Comparison of ENCODE assay signal across 11 cellular contexts in genomic region chr16:85879975-85880831, GRCh38. TPM values are rescaled to one million over a fixed set of nuclear protein-coding genes. Genes with fewer than 3 reads are reported as not detected.
DNase-seq lines count a peak whose midpoint lies in the region; ATAC-seq, FAIRE-seq and TF ChIP-seq lines count a peak whose summit lies in the region.
"Had no signal": no experiment of that assay in that cellular context is flagged by ENCODE, and none has a peak within 500 bp of the region (broad histone marks: within the 10 kb centered on the region; RNA-seq: fewer than 3 reads in every experiment).

No MANE protein-coding gene starts in this region.

- SMC1A ChIA-PET in GM12878 (lab: Charles Lee; ENCODE audit: uncharacterized antibody, unreplicated experiment): interaction anchor here (1.0 to 3.3 kb wide), 4 partner anchors 10 to 674 kb away, joined by 3 to 9 read pairs (median 4); no protein-coding TSS in a partner anchor

- H3K9me3 ChIP-seq in GM12878 (replicated peaks; ENCODE audit: control insufficient read depth, insufficient read depth, low read length): peaks cover 13% of the 10 kb centered on the region
- H3K9me3 ChIP-seq: thyroid gland had no signal

- no peaks in the 10 kb centered on the region; a peak in 1 of 4 replicates for H3K27me3 ChIP-seq in GM12878 (replicated peaks in 1 of 2; ENCODE audit: control insufficient read depth in 2 of 2, insufficient read depth in 2 of 2, low read length in 1 of 2)
- H3K27me3 ChIP-seq: thyroid gland had no signal

- RAD21 ChIA-PET in GM12878 (lab: Charles Lee; ENCODE audit: unreplicated experiment): interaction anchor here (1.1 kb wide), 1 partner anchor 59 kb away, joined by 5 read pairs; no protein-coding TSS in a partner anchor

- H3K36me3 ChIP-seq in GM12878 (ENCODE audit: control insufficient read depth in 2 of 2, insufficient read depth in 2 of 2, low read length in 1 of 2): no peaks in the 10 kb centered on the region
- H3K36me3 ChIP-seq: thyroid gland had no signal

- BruUV-seq in GM12878 (replicated peaks; lab: Mats Ljungman, UMichigan): no TSS peak

- H3K4me3 ChIP-seq in GM12878: no peak overlapping the region
- H3K4me3 ChIP-seq: thyroid gland had no signal

- no peak overlapping the region for H3K9ac ChIP-seq in GM12878 (ENCODE audit: control insufficient read depth, insufficient read depth, low read length)

- no peak overlapping the region; the same call in 1 of the 2 replicates for H3K27ac ChIP-seq in GM12878 (ENCODE audit: control insufficient read depth, insufficient read depth)
- H3K27ac ChIP-seq: thyroid gland had no signal

- no peaks in the 10 kb centered on the region for H3K79me2 ChIP-seq in GM12878 (ENCODE audit: control insufficient read depth, insufficient read depth, low read length)

- H2AFZ ChIP-seq in GM12878 (ENCODE audit: control insufficient read depth, low read depth, low read length): no peak overlapping the region

- in situ Hi-C loops in GM12878 (cut with MboI): no loop called here

- no peak for TF ChIP-seq RAD21 in GM12878 (IDR thresholded peaks at IDR 0.05; ENCODE audit: insufficient read depth, low read depth, low read length)

- WGBS in GM12878 (ENCODE audit: insufficient coverage, insufficient replicate concordance, low lambda C conversion rate, missing lambda C conversion rate): 33% methylated on average over 3 of the region's 3 CpGs

- TF ChIP-seq POLR2A in GM12891 (IDR thresholded peaks at IDR 0.05; ENCODE audit: low read depth, low read length) (no peak), GM12878 (IDR thresholded peaks at IDR 0.05; ENCODE audit: low read depth, low read length) (no peak)

- H3K4me1 ChIP-seq in GM12878 (ENCODE audit: control insufficient read depth, insufficient read depth, low read length): peaks cover 37% of the 10 kb centered on the region
- H3K4me1 ChIP-seq: thyroid gland had no signal

- POLR2A ChIA-PET in GM12878 (lab: Charles Lee): interaction anchor here (0.6 to 1.3 kb wide), 2 partner anchors 26 to 251 kb away, joined by 3 to 4 read pairs; no protein-coding TSS in a partner anchor

- FAIRE-seq in GM12891 (lab: Jason Lieb, UNC) (peak; percentile 54), GM12878 (lab: Jason Lieb, UNC) (peak; percentile 35)

- H3K4me2 ChIP-seq in GM12878 (ENCODE audit: control insufficient read depth, insufficient read depth): peak overlapping the region; percentile 63; the same call in 1 of the 2 replicates

- peak; percentile 43 to 70; a peak in 3 of 4 replicates for TF ChIP-seq EP300 in GM12878 (IDR thresholded peaks at IDR 0.05; ENCODE audit: borderline replicate concordance in 1 of 2, control insufficient read depth in 1 of 2, low read depth in 2 of 2, low read length in 2 of 2)

- H4K20me1 ChIP-seq in GM12878 (ENCODE audit: control insufficient read depth, insufficient read depth): no peaks in the 10 kb centered on the region

- ATAC-seq in HG03175 (IDR thresholded peaks at IDR 0.05; ENCODE audit: unreplicated experiment): peak; percentile 82
- peak; percentile 91 for ATAC-seq in GM12878
- ATAC-seq: CD8-positive, alpha-beta T cell had no signal

- TF ChIP-seq CTCF in GM20000 (IDR thresholded peaks at IDR 0.05; ENCODE audit: extremely low read depth, missing control alignments) (no peak), GM12878 (IDR thresholded peaks at IDR 0.05 in 2 of 3, conservative IDR thresholded peaks at IDR 0.05 in 1 of 3; ENCODE audit: control insufficient read depth in 2 of 3, extremely low read depth in 1 of 3, insufficient read depth in 1 of 3, low read depth in 3 of 3, low read length in 3 of 3) (no peak)

- DNase-seq in GM12891 (ENCODE audit: insufficient read length, low spot score) (no peak), GM20000 (ENCODE audit: low spot score) (peak; percentile 59), GM12878 (ENCODE audit: low read depth, low spot score) (no peak), NCI-H1694 treated with DMSO at 0.1 percent for 48 hours (lab: John Stamatoyannopoulos, UW) (no peak), NCI-H510A (lab: John Stamatoyannopoulos, UW) (no peak), NCI-H2081 treated with DMSO at 0.1 percent for 48 hours (lab: John Stamatoyannopoulos, UW) (no peak)
- no peak for DNase-seq in stimulated activated CD4-positive, alpha-beta T cell treated with anti-CD3 and anti-CD28 coated beads, Interleukin-4, amount 100 ng/mL, for 24 hours
- DNase-seq: HCEC 1CT, thyroid gland had no signal

- intact Hi-C loops in GM12878 (cut with micrococcal nuclease; ENCODE audit: unreplicated experiment): no loop called here

- CTCF ChIA-PET in GM12878 (lab: Yijun Ruan, JAX): interaction anchor here (1.0 to 1.3 kb wide), 2 partner anchors 11 to 27 kb away, joined by 3 read pairs; no protein-coding TSS in a partner anchor

TF ChIP-seq in GM12891, 5 proteins besides CTCF, POLR2A, EP300 and RAD21:
- TF ChIP-seq POLR2AphosphoS5 (IDR thresholded peaks at IDR 0.05; ENCODE audit: low read depth, low read length) (no peak), SPI1 (IDR thresholded peaks at IDR 0.05; ENCODE audit: low read depth, low read length) (peak; percentile 59), TAF1 (IDR thresholded peaks at IDR 0.05; ENCODE audit: low read depth, low read length) (no peak), POU2F2 (IDR thresholded peaks at IDR 0.05; ENCODE audit: low read depth, low read length) (no peak; the same call in 1 of the 2 replicates)
TF ChIP-seq in GM12891: peak in this region for 1.

TF ChIP-seq in GM12878, 131 proteins besides CTCF, POLR2A, EP300 and RAD21 (continues in another document):
- TF ChIP-seq STAT3 (IDR thresholded peaks at IDR 0.05; ENCODE audit: low read depth, low read length) (0 out of 2 replicates have a peak, but pooled peaks have one; percentile 39), BHLHE40 (IDR thresholded peaks at IDR 0.05; ENCODE audit: borderline replicate concordance in 1 of 2, low read depth in 2 of 2, low read length in 1 of 2) (peak; percentile 27 to 33; a peak in 1 of 4 replicates), SPI1 (IDR thresholded peaks at IDR 0.05; ENCODE audit: borderline replicate concordance, insufficient read depth, low read depth, low read length) (peak; percentile 44; the same call in 1 of the 2 replicates), POU2F2 (IDR thresholded peaks at IDR 0.05; ENCODE audit: borderline replicate concordance, low read depth, low read length) (peak; percentile 72; the same call in 1 of the 3 replicates), ZZZ3 (IDR thresholded peaks at IDR 0.05; ENCODE audit: control insufficient read depth, insufficient read length, low read depth) (no peak), RUNX3 (IDR thresholded peaks at IDR 0.05; ENCODE audit: low read length) (peak; percentile 95), MYB (IDR thresholded peaks at IDR 0.05; ENCODE audit: borderline replicate concordance, low read depth, low read length) (no peak), ATF7 (IDR thresholded peaks at IDR 0.05; ENCODE audit: low read depth) (peak; percentile 82), TARDBP (IDR thresholded peaks at IDR 0.05; ENCODE audit: borderline replicate concordance) (no peak), PAX5 (IDR thresholded peaks at IDR 0.05; ENCODE audit: borderline replicate concordance, low read depth, low read length) (peak; percentile 73; the same call in 1 of the 2 replicates), TBL1XR1 (IDR thresholded peaks at IDR 0.05; ENCODE audit: low read depth, low read length) (peak; percentile 49; the same call in 1 of the 2 replicates), HDAC2 (IDR thresholded peaks at IDR 0.05) (no peak), E2F4 (IDR thresholded peaks at IDR 0.05; ENCODE audit: low read depth, low read length) (no peak), NFIC (IDR thresholded peaks at IDR 0.05; ENCODE audit: low read depth, low read length) (peak; percentile 82), GATAD2B (conservative IDR thresholded peaks at IDR 0.05; ENCODE audit: low read depth) (no peak), RB1 (IDR thresholded peaks at IDR 0.05; ENCODE audit: borderline replicate concordance) (no peak), CBFB (IDR thresholded peaks at IDR 0.05; ENCODE audit: low read depth) (peak; percentile 57), MTA3 (IDR thresholded peaks at IDR 0.05; ENCODE audit: borderline replicate concordance, low read length) (no peak)

RNA-seq across cellular contexts. Expression of gene IRF8, which starts 18.8 kb away (rescaled TPM):
- 111 TPM for polyA plus RNA-seq in GM12891 (2012; ENCODE audit: low read depth, missing spikeins)
- total RNA-seq in GM12878 (2013; cell fraction: nucleolus; rRNA removed): 220 and 236 TPM in 2 replicates
- total RNA-seq in GM12878 (2014; rRNA removed) (229 and 237 TPM in 2 replicates), GM12878 (2014; rRNA removed; fragmentation: Illumina TruSeq; extraction: Trizol) (164 and 167 TPM in 2 replicates), GM12878 (2021) (181 and 191 TPM in 2 replicates)
- 62.7 TPM for polyA plus RNA-seq in GM12878 (2011; ENCODE audit: low read depth)
- polyA plus RNA-seq in GM12878 (2011; rRNA removed) (220 and 328 TPM in 2 replicates), GM12878 (2014; fragmentation: Illumina TruSeq; extraction: Trizol) (181 and 269 TPM in 2 replicates), GM12878 (2014; fragmentation: Nextera tagmentation; extraction: Ambion mirVana) (10 to 100 TPM; 17.1 to 34.5 TPM), GM12878 (2014; rRNA removed) (179 and 194 TPM in 2 replicates), GM12878 (2016; fragmentation: Nextera tagmentation; extraction: Ambion mirVana) (100 to 1,000 TPM; 104 to 121 TPM)
- polyA plus RNA-seq in GM12878 (2011; cell fraction: cytosol; rRNA removed): 175 and 263 TPM in 2 replicates
- 312 and 314 TPM in 2 replicates for polyA plus RNA-seq in GM12878 (2011; cell fraction: nucleus; rRNA removed)
- 116 and 131 TPM in 2 replicates for polyA plus RNA-seq in GM12878 (2012)
- polyA minus RNA-seq in GM12878 (2011; rRNA and poly(A)+ RNA removed): 201 and 208 TPM in 2 replicates
- polyA minus RNA-seq in GM12878 (2011; cell fraction: cytosol; rRNA and poly(A)+ RNA removed): 109 and 123 TPM in 2 replicates
- polyA minus RNA-seq in GM12878 (2011; cell fraction: nucleus; rRNA and poly(A)+ RNA removed): 155 and 194 TPM in 2 replicates
